21 cellular contexts compared by ENCODE assay signal in genomic region chr2:11535899-11536344, GRCh38.
"Had no signal": no experiment of that assay in that cellular context is flagged by ENCODE, and none has a peak within 500 bp of the region (broad histone marks: within the 10 kb centered on the region; RNA-seq: fewer than 3 reads in every experiment).

No MANE protein-coding gene starts in this region.

- H3K27ac Mint-ChIP-seq: activated B cell treated with CpG ODN at 0.5 μM for 24 hours; activated CD4-positive, alpha-beta T cell treated with anti-CD3 and anti-CD28 coated beads, Interleukin-2, amount 10 ng/mL, durations not matched to agents 24 days and 14 days; activated CD8-positive, alpha-beta T cell treated with anti-CD3 and anti-CD28 coated beads for 36 hours; activated naive CD8-positive, alpha-beta T cell treated with anti-CD3 and anti-CD28 coated beads, Interleukin-2, amount 10 ng/mL, durations not matched to agents 7 days and 5 days; activated T-helper 17 cell treated with anti-CD3 and anti-CD28 coated beads, Interleukin-2, amount 50 U/mL, for 72 hours; effector memory CD8-positive, alpha-beta T cell; type B pancreatic cell had no signal

- H3K4me3 Mint-ChIP-seq: activated B cell treated with CpG ODN at 0.5 μM for 24 hours; activated CD4-positive, alpha-beta T cell treated with anti-CD3 and anti-CD28 coated beads, Interleukin-2, amount 10 ng/mL, durations not matched to agents 24 days and 14 days; activated CD8-positive, alpha-beta T cell treated with anti-CD3 and anti-CD28 coated beads for 36 hours; activated naive CD8-positive, alpha-beta T cell treated with anti-CD3 and anti-CD28 coated beads, Interleukin-2, amount 10 ng/mL, durations not matched to agents 7 days and 5 days; activated T-helper 17 cell treated with anti-CD3 and anti-CD28 coated beads, Interleukin-2, amount 50 U/mL, for 72 hours; effector memory CD8-positive, alpha-beta T cell; type B pancreatic cell had no signal

- DNase-seq: activated B cell treated with CpG ODN at 0.5 μM for 24 hours; activated CD4-positive, alpha-beta T cell treated with anti-CD3 and anti-CD28 coated beads, Interleukin-2, amount 10 ng/mL, durations not matched to agents 24 days and 14 days; activated CD8-positive, alpha-beta T cell treated with anti-CD3 and anti-CD28 coated beads for 36 hours; activated naive CD4-positive, alpha-beta T cell treated with Interleukin-2 at 50 U/mL for 16 hours; activated naive CD8-positive, alpha-beta T cell treated with anti-CD3 and anti-CD28 coated beads, Interleukin-2, amount 10 ng/mL, durations not matched to agents 7 days and 5 days; activated T-cell treated with anti-CD3 and anti-CD28 coated beads, Interleukin-2, amount 50 U/mL, for 1 hour; amygdala; caudate nucleus; effector memory CD8-positive, alpha-beta T cell; foreskin fibroblast; kidney; left lung; midbrain; psoas muscle; right lobe of liver; small intestine; stimulated activated CD4-positive, alpha-beta T cell treated with anti-CD3 and anti-CD28 coated beads, Interleukin-15, amount 100 ng/mL, for 24 hours; stimulated activated CD4-positive, alpha-beta T cell treated with anti-CD3 and anti-CD28 coated beads, Interleukin-2, amount 100 ng/mL, for 48 hours; stomach had no signal

- H3K4me1 Mint-ChIP-seq: activated B cell treated with CpG ODN at 0.5 μM for 24 hours; activated CD4-positive, alpha-beta T cell treated with anti-CD3 and anti-CD28 coated beads, Interleukin-2, amount 10 ng/mL, durations not matched to agents 24 days and 14 days; activated naive CD8-positive, alpha-beta T cell treated with anti-CD3 and anti-CD28 coated beads, Interleukin-2, amount 10 ng/mL, durations not matched to agents 7 days and 5 days; activated T-helper 17 cell treated with anti-CD3 and anti-CD28 coated beads, Interleukin-2, amount 50 U/mL, for 72 hours had no signal

- ATAC-seq: activated CD8-positive, alpha-beta T cell treated with anti-CD3 and anti-CD28 coated beads for 36 hours; activated T-helper 17 cell treated with anti-CD3 and anti-CD28 coated beads, Interleukin-2, amount 50 U/mL, for 72 hours; effector memory CD8-positive, alpha-beta T cell; left lung had no signal

- H3K36me3 ChIP-seq: left lung, right lobe of liver, stomach had no signal

- H3K27ac ChIP-seq: left lung, psoas muscle, right lobe of liver, stomach had no signal

- H3K9me3 ChIP-seq: left lung, psoas muscle, right lobe of liver, stomach had no signal

- H3K36me3 Mint-ChIP-seq: activated naive CD8-positive, alpha-beta T cell treated with anti-CD3 and anti-CD28 coated beads, Interleukin-2, amount 10 ng/mL, durations not matched to agents 7 days and 5 days; type B pancreatic cell had no signal

- H3K27me3 ChIP-seq: right lobe of liver had no signal

- H3K4me3 ChIP-seq: left lung, psoas muscle, right lobe of liver, stomach had no signal

- H3K4me1 ChIP-seq: left lung had no signal

- H3K9me3 Mint-ChIP-seq: activated B cell treated with CpG ODN at 0.5 μM for 24 hours; activated CD4-positive, alpha-beta T cell treated with anti-CD3 and anti-CD28 coated beads, Interleukin-2, amount 10 ng/mL, durations not matched to agents 24 days and 14 days; activated CD8-positive, alpha-beta T cell treated with anti-CD3 and anti-CD28 coated beads for 36 hours; activated naive CD8-positive, alpha-beta T cell treated with anti-CD3 and anti-CD28 coated beads, Interleukin-2, amount 10 ng/mL, durations not matched to agents 7 days and 5 days; activated T-helper 17 cell treated with anti-CD3 and anti-CD28 coated beads, Interleukin-2, amount 50 U/mL, for 72 hours; effector memory CD8-positive, alpha-beta T cell; type B pancreatic cell had no signal
